Comparison of ENCODE assay signal across 30 cellular contexts in genomic region chr4:113496698-113497097, GRCh38.
"Had no signal": no experiment of that assay in that cellular context is flagged by ENCODE, and none has a peak within 500 bp of the region (broad histone marks: within the 10 kb centered on the region; RNA-seq: fewer than 3 reads in every experiment).

No MANE protein-coding gene starts in this region.

- ATAC-seq: left colon; mucosa of descending colon; naive thymus-derived CD4-positive, alpha-beta T cell; stimulated activated naive B cell treated with anti-CD40 and anti-IgM and Interleukin-4, amounts not matched to agents 10 μg/mL and 1 μg/mL and 100 μg/mL, for 72 hours; stimulated activated naive CD8-positive, alpha-beta T cell treated with anti-CD3 and anti-CD28 coated beads, Interleukin-15, amount 100 ng/mL, for 72 hours; upper lobe of right lung had no signal

- H3K4me3 ChIP-seq: esophagus muscularis mucosa, lung, mucosa of descending colon, prostate gland, sigmoid colon, skin epidermis, suprapubic skin, transverse colon, upper lobe of right lung, uterus had no signal

- H3K4me3 Mint-ChIP-seq: endodermal cell; immature natural killer cell; memory B cell; mesothelial cell of epicardium; naive thymus-derived CD4-positive, alpha-beta T cell; stimulated activated naive B cell treated with anti-CD40 and anti-IgM and Interleukin-4, amounts not matched to agents 10 μg/mL and 1 μg/mL and 100 μg/mL, for 72 hours; stimulated activated naive CD8-positive, alpha-beta T cell treated with anti-CD3 and anti-CD28 coated beads, Interleukin-15, amount 100 ng/mL, for 72 hours had no signal

- H3K4me1 ChIP-seq: parathyroid adenoma, prostate gland, suprapubic skin, transverse colon, upper lobe of right lung, uterus had no signal

- H3K36me3 ChIP-seq: neutrophil, prostate gland, uterus had no signal

- H3K27ac Mint-ChIP-seq: endodermal cell; immature natural killer cell; memory B cell; naive thymus-derived CD4-positive, alpha-beta T cell; stimulated activated naive B cell treated with anti-CD40 and anti-IgM and Interleukin-4, amounts not matched to agents 10 μg/mL and 1 μg/mL and 100 μg/mL, for 72 hours; stimulated activated naive CD8-positive, alpha-beta T cell treated with anti-CD3 and anti-CD28 coated beads, Interleukin-15, amount 100 ng/mL, for 72 hours had no signal

- H3K9me3 Mint-ChIP-seq: memory B cell had no signal

- H3K27ac ChIP-seq: esophagus muscularis mucosa, neutrophil, parathyroid adenoma, prostate gland, skin epidermis, suprapubic skin, transverse colon, upper lobe of right lung, uterus had no signal

- H3K27me3 Mint-ChIP-seq: memory B cell; naive thymus-derived CD4-positive, alpha-beta T cell; stimulated activated naive B cell treated with anti-CD40 and anti-IgM and Interleukin-4, amounts not matched to agents 10 μg/mL and 1 μg/mL and 100 μg/mL, for 72 hours; stimulated activated naive CD8-positive, alpha-beta T cell treated with anti-CD3 and anti-CD28 coated beads, Interleukin-15, amount 100 ng/mL, for 72 hours had no signal

- H3K9me3 ChIP-seq: esophagus muscularis mucosa, mucosa of descending colon, neutrophil, prostate gland, sigmoid colon, suprapubic skin, transverse colon, upper lobe of right lung, uterus had no signal

- H3K27me3 ChIP-seq: esophagus muscularis mucosa, neutrophil, sigmoid colon, suprapubic skin, transverse colon, upper lobe of right lung, uterus had no signal

- DNase-seq: caudate nucleus; effector CD8-positive, alpha-beta T cell; endodermal cell; foreskin melanocyte; glutamatergic neuron; hypothalamus; immature natural killer cell; islet precursor cell; kidney glomerular epithelial cell; left colon; mucosa of descending colon; naive thymus-derived CD4-positive, alpha-beta T cell; right cardiac atrium; sigmoid colon; stimulated activated CD4-positive, alpha-beta T cell treated with anti-CD3 and anti-CD28 coated beads, Interleukin-15, amount 100 ng/mL, for 24 hours; stimulated activated CD4-positive, alpha-beta T cell treated with anti-CD3 and anti-CD28 coated beads, Interleukin-2, amount 100 ng/mL, for 48 hours; stimulated activated naive B cell treated with anti-CD40 and anti-IgM and Interleukin-4, amounts not matched to agents 10 μg/mL and 1 μg/mL and 100 μg/mL, for 72 hours; stimulated activated naive CD8-positive, alpha-beta T cell treated with anti-CD3 and anti-CD28 coated beads, Interleukin-15, amount 100 ng/mL, for 72 hours; transverse colon; upper lobe of right lung; uterus had no signal

- H3K4me1 Mint-ChIP-seq: endodermal cell; immature natural killer cell; memory B cell; stimulated activated naive CD8-positive, alpha-beta T cell treated with anti-CD3 and anti-CD28 coated beads, Interleukin-15, amount 100 ng/mL, for 72 hours had no signal
